ENCODE assay signal across 33 cellular contexts in genomic region chr5:97405941-97406340, GRCh38.
"Had no signal": no experiment of that assay in that cellular context is flagged by ENCODE, and none has a peak within 500 bp of the region (broad histone marks: within the 10 kb centered on the region; RNA-seq: fewer than 3 reads in every experiment).

No MANE protein-coding gene starts in this region.

- H3K4me3 ChIP-seq: ascending aorta, cardiac muscle cell had no signal

- H3K36me3 ChIP-seq: ascending aorta, cardiac muscle cell, WERI-Rb-1 had no signal

- ATAC-seq: activated CD4-positive, alpha-beta T cell treated with anti-CD3 and anti-CD28 coated beads for 36 hours; activated CD4-positive, CD25-positive, alpha-beta regulatory T cell treated with anti-CD3 and anti-CD28 coated beads, Interleukin-2, amount 50 U/mL, for 24 hours; activated CD8-positive, alpha-beta memory T cell treated with anti-CD3 and anti-CD28 coated beads, Interleukin-2, amount 10 ng/mL, durations not matched to agents 7 days and 5 days; activated CD8-positive, alpha-beta T cell treated with anti-CD3 and anti-CD28 coated beads, Interleukin-2, amount 10 ng/mL, durations not matched to agents 7 days and 5 days; activated naive CD8-positive, alpha-beta T cell treated with anti-CD3 and anti-CD28 coated beads, Interleukin-2, amount 50 U/mL, for 24 hours; WTC11 had no signal

- H3K27ac ChIP-seq: ascending aorta, cardiac muscle cell, WERI-Rb-1 had no signal

- H3K4me1 ChIP-seq: ascending aorta had no signal

- H3K9me3 ChIP-seq: ascending aorta had no signal

- H3K27me3 ChIP-seq: ascending aorta, cardiac muscle cell had no signal

- DNase-seq: activated CD4-positive, alpha-beta memory T cell treated with anti-CD3 and anti-CD28 coated beads, Interleukin-2, amount 10 ng/mL, durations not matched to agents 7 days and 5 days; activated CD4-positive, alpha-beta T cell treated with anti-CD3 and anti-CD28 coated beads for 1 hour; activated CD4-positive, alpha-beta T cell treated with anti-CD3 and anti-CD28 coated beads for 36 hours; activated CD4-positive, alpha-beta T cell treated with anti-CD3 and anti-CD28 coated beads for 48 hours; activated CD4-positive, alpha-beta T cell treated with anti-CD3 and anti-CD28 coated beads, Interleukin-2, amount 10 ng/mL, durations not matched to agents 7 days and 5 days; activated CD4-positive, alpha-beta T cell treated with anti-CD3 and anti-CD28 coated beads, Interleukin-2, amount 50 U/mL, for 48 hours; activated CD4-positive, CD25-positive, alpha-beta regulatory T cell; activated CD8-positive, alpha-beta memory T cell treated with anti-CD3 and anti-CD28 coated beads for 24 hours; activated CD8-positive, alpha-beta memory T cell treated with anti-CD3 and anti-CD28 coated beads, Interleukin-2, amount 10 ng/mL, durations not matched to agents 7 days and 5 days; activated CD8-positive, alpha-beta memory T cell treated with anti-CD3 and anti-CD28 coated beads, Interleukin-2, amount 50 U/mL, for 48 hours; activated CD8-positive, alpha-beta T cell treated with anti-CD3 and anti-CD28 coated beads, Interleukin-2, amount 10 ng/mL, durations not matched to agents 7 days and 5 days; activated effector memory CD4-positive, alpha-beta T cell treated with Interleukin-2 at 50 U/mL for 16 hours; activated gamma-delta T cell; activated naive CD4-positive, alpha-beta T cell treated with anti-CD3 and anti-CD28 coated beads, Interleukin-2, amount 10 ng/mL, durations not matched to agents 7 days and 5 days; activated naive CD4-positive, alpha-beta T cell treated with Interleukin-2 at 50 U/mL for 16 hours; activated naive CD8-positive, alpha-beta T cell treated with anti-CD3 and anti-CD28 coated beads, Interleukin-2, amount 10 ng/mL, durations not matched to agents 7 days and 5 days; activated naive CD8-positive, alpha-beta T cell treated with anti-CD3 and anti-CD28 coated beads, Interleukin-2, amount 50 U/mL, for 24 hours; activated T-cell treated with anti-CD3 and anti-CD28 coated beads, Interleukin-2, amount 50 U/mL, for 24 hours; activated T-cell treated with anti-CD3 and anti-CD28 coated beads, Interleukin-2, amount 50 U/mL, for 48 hours; amygdala; anterior cingulate cortex; caudate nucleus; cerebellar nuclear complex; T-helper 1 cell; T-helper 2 cell; T-helper 9 cell; WERI-Rb-1 had no signal

- FAIRE-seq: bronchial epithelial cell, TTC549 had no signal
